1 cellular context compared by ENCODE assay signal in the genomic region with DNA sequence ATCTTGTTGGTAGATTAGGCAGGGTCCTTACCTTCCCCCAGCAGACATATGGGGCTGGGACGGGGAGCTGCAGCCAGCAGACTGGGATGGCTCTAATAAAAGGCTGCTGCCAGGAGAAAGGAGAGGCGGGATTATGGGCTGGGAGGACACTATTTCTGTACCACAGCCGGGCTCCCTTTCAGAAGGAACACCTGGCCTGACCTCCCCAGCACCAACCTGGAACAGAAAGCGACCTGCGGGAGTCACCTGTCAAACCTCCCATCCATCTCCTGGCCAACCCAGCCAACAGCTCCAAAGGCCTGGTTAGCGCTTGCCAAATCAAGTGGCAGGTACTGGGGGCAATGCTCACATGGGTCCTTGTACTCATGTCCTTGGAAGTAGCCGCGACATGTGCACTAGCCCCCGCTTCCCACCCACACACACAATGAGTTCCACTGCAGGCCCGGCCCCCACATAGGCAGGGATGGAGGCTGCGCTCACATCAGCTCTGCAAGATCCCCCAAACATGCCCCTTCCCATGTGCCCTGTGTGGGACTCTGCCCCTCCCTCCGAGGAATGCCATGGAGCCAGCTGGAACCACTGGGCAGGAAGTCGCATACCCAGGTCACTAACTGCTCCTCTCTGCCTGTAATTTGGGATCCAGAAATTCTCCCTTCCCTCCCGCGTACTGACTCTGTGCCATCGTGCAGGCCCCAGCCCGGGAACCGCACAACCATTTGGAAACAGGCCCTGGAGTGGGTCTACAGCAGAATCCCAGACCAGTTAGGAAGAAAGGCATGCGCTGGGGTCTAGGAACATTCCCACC.
TF ChIP-seq lines count a peak whose summit lies in the region.

No MANE protein-coding gene starts in this region.

TF ChIP-seq in GM23338, 12 proteins besides CTCF, POLR2A, EP300 and RAD21:
- TF ChIP-seq EZH2 (IDR thresholded peaks at IDR 0.05; ENCODE audit: low read depth, unreplicated experiment) (no peak), ZNF114 (CRISPR knock-in tag; IDR thresholded peaks at IDR 0.05) (no peak), POLR2AphosphoS5 (IDR thresholded peaks at IDR 0.05; ENCODE audit: low read depth) (no peak), ZNF331 (CRISPR knock-in tag; IDR thresholded peaks at IDR 0.05; ENCODE audit: low read depth) (no peak)
